1 cellular context compared by ENCODE assay signal in genomic region chr4:82648356-82648755, GRCh38.
TF ChIP-seq lines count a peak whose summit lies in the region.

No MANE protein-coding gene starts in this region.

TF ChIP-seq in IMR-90, 13 proteins besides CTCF, POLR2A, EP300 and RAD21 (continued from another document):
- TF ChIP-seq, protein P1, sequence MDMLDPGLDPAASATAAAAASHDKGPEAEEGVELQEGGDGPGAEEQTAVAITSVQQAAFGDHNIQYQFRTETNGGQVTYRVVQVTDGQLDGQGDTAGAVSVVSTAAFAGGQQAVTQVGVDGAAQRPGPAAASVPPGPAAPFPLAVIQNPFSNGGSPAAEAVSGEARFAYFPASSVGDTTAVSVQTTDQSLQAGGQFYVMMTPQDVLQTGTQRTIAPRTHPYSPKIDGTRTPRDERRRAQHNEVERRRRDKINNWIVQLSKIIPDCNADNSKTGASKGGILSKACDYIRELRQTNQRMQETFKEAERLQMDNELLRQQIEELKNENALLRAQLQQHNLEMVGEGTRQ (IDR thresholded peaks at IDR 0.05; ENCODE audit: low read depth, low read length): no peak
- TF ChIP-seq SMC3 (IDR thresholded peaks at IDR 0.05; ENCODE audit: low read depth, low read length) (no peak), MAFK (IDR thresholded peaks at IDR 0.05; ENCODE audit: low read depth, low read length) (no peak), MXI1 (IDR thresholded peaks at IDR 0.05; ENCODE audit: borderline replicate concordance, low read depth, low read length) (no peak)
